Comparison of ENCODE assay signal across 8 cellular contexts in the genomic region with DNA sequence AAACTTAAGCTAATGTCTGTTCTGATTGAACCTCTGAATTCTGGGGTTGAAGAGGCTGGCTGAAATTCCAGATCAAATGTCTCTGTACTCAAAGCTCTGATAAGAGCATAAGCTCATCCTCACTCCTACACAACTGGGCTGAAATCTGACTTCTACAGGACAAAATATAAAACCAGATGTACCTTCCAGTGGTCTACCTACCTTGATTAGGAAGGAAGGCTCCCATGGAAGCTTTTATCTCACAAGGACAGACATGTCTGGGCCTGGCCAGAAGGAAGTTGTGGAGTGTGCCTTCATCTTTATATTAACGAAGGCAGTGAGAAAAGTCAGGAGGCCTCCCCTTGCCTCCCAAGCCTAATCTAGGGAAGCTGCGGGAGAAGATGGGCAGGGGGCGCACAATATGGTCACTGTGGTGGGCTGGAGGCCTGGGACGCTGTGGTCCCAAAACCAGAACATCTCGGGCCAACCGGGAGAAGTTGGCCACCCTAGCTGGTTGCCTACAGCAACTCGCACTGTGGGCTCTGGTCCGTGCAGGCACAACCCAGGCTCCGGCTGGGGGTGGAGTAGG. TPM values are rescaled to one million over a fixed set of nuclear protein-coding genes. Genes with fewer than 3 reads are reported as not detected.
DNase-seq lines count a peak whose midpoint lies in the region; ATAC-seq, FAIRE-seq and TF ChIP-seq lines count a peak whose summit lies in the region.

No MANE protein-coding gene starts in this region.

- H4K20me1 ChIP-seq in H9 (ENCODE audit: control insufficient read depth, insufficient read depth, insufficient read length), result no peaks in the 10 kb centered on the region

- H3K4me3 Mint-ChIP-seq in CD14-positive monocyte (peak overlapping the region; percentile 88 to 95), H9 (peak overlapping the region; percentile 93 to 97)

- ATAC-seq in right cardiac atrium, result no peak

- H3K18ac ChIP-seq in H9 (ENCODE audit: insufficient read length, low read depth, low read length), result no peak overlapping the region

- no peak overlapping the region for H3K14ac ChIP-seq in H9 (ENCODE audit: insufficient read depth, low read length)

- H2BK15ac ChIP-seq in H9 (ENCODE audit: low read depth, low read length), result no peak overlapping the region

- no peaks in the 10 kb centered on the region for H3K9me3 ChIP-seq in H9 (ENCODE audit: control insufficient read depth, low read depth, low read length)
- no peaks in the 10 kb centered on the region for H3K9me3 ChIP-seq in WERI-Rb-1 (ENCODE audit: severe bottlenecking)
- H3K9me3 ChIP-seq in right cardiac atrium (ENCODE audit: control insufficient read depth, low read length), result no peaks in the 10 kb centered on the region
- no peaks in the 10 kb centered on the region for H3K9me3 ChIP-seq in spleen

- TF ChIP-seq POLR2A in spleen (IDR thresholded peaks at IDR 0.05), result no peak

- no peak overlapping the region for H3K27ac ChIP-seq in H9 (ENCODE audit: insufficient read length, low read depth, low read length)
- H3K27ac ChIP-seq in WERI-Rb-1, result peak overlapping the region; percentile 83
- H3K27ac ChIP-seq in right cardiac atrium (ENCODE audit: low read length), result peak overlapping the region; percentile 88
- peak overlapping the region; percentile 94 to 100 (median 99) for H3K27ac ChIP-seq in spleen

- no CpG with 5 or more reads among the region's 9 CpGs for WGBS in H9 (ENCODE audit: extremely low coverage, insufficient read length, low lambda C conversion rate)
- WGBS in right cardiac atrium, result 4% methylated on average over 9 of the region's 9 CpGs
- 0 to 7% (median 2%) methylated on average over 3 to 9 of the region's 9 CpGs for WGBS in spleen, 5 donors

- H2BK20ac ChIP-seq in H9 (ENCODE audit: low read depth, low read length, poor library complexity, severe bottlenecking), result no peak overlapping the region

- H3K4me3 ChIP-seq in WERI-Rb-1 (ENCODE audit: low read depth, low read length) (peak overlapping the region; percentile 78), right cardiac atrium (ENCODE audit: low read length) (peak overlapping the region; percentile 59), spleen (peak overlapping the region; percentile 48 to 78 (median 59))

- peaks cover 0 to 4% (median 1%) of the 10 kb centered on the region in 3 donors for H3K27me3 Mint-ChIP-seq in CD14-positive monocyte (ENCODE audit: low read depth in 3 of 3)
- H3K27me3 Mint-ChIP-seq in H9 (ENCODE audit: low read depth), result peaks cover 10% of the 10 kb centered on the region

- H3K4ac ChIP-seq in H9 (ENCODE audit: low read depth, low read length), result no peak overlapping the region

- intact Hi-C loops in CD14-positive monocyte (cut with micrococcal nuclease), result loop anchor here in 1 of 2 donors (5.0 to 10.0 kb wide), 2 partner anchors 50 to 82 kb away; a partner anchor contains a TSS
- intact Hi-C loops in right cardiac atrium (cut with DNase I), result loop anchor here in 2 of 4 donors (5.0 to 10.0 kb wide), 2 partner anchors 82 to 130 kb away; a partner anchor contains a TSS
- intact Hi-C loops in spleen (cut with DNase I; ENCODE audit: low total_unique reads), result loop anchor here (5.0 to 10.0 kb wide), 2 partner anchors 82 to 130 kb away; a partner anchor contains a TSS

- peak overlapping the region; percentile 16 for H3K9ac ChIP-seq in H9 (ENCODE audit: extremely low read depth, insufficient read length, low read length)

- H2BK120ac ChIP-seq in H9 (ENCODE audit: low read depth, low read length, poor library complexity, severe bottlenecking), result no peak overlapping the region

- no peaks in the 10 kb centered on the region for H3K4me1 ChIP-seq in H9 (ENCODE audit: insufficient read depth, low read length)
- peaks cover 4% of the 10 kb centered on the region for H3K4me1 ChIP-seq in right cardiac atrium (ENCODE audit: control insufficient read depth, insufficient read depth, low read length)
- H3K4me1 ChIP-seq in spleen, result peaks cover 15 to 48% (median 29%) of the 10 kb centered on the region in 6 donors

- no peak overlapping the region for H3K23ac ChIP-seq in H9 (ENCODE audit: insufficient read length, low read depth, low read length)

- no peak overlapping the region for H2BK12ac ChIP-seq in H9 (ENCODE audit: insufficient read length, low read depth, low read length)

- no peak overlapping the region for H2AK5ac ChIP-seq in H9 (ENCODE audit: insufficient read length, low read length)

- H3K56ac ChIP-seq in H9 (ENCODE audit: insufficient read length, low read depth, low read length), result no peak overlapping the region

- H4K5ac ChIP-seq in H9 (ENCODE audit: insufficient read length, low read depth, low read length), result no peak overlapping the region

- TF ChIP-seq CTCF in CD14-positive monocyte (IDR thresholded peaks at IDR 0.05) (no peak), H9 (conservative IDR thresholded peaks at IDR 0.05) (no peak), WERI-Rb-1 (IDR thresholded peaks at IDR 0.05; ENCODE audit: low read depth, low read length) (no peak), spleen (IDR thresholded peaks at IDR 0.05 in 8 of 11, conservative IDR thresholded peaks at IDR 0.05 in 3 of 11) (no peak)

- no peak overlapping the region for H3T11ph ChIP-seq in H9 (ENCODE audit: low read length)

- no peaks in the 10 kb centered on the region for H3K79me1 ChIP-seq in H9 (ENCODE audit: insufficient read depth, low read depth, low read length, poor library complexity, severe bottlenecking)

- no peak overlapping the region for H2BK5ac ChIP-seq in H9 (ENCODE audit: insufficient read length, low read length)

- H3K27ac Mint-ChIP-seq in CD14-positive monocyte (peak overlapping the region; percentile 98 to 100 (median 99)), H9 (peak overlapping the region in 2 of 3 experiments; percentile 87 to 88; a peak in 3 of 7 replicates)

- H3K27me3 ChIP-seq in H9 (ENCODE audit: insufficient read depth, low read length) (no peaks in the 10 kb centered on the region), WERI-Rb-1 (ENCODE audit: insufficient read depth, low read depth, severe bottlenecking) (no peaks in the 10 kb centered on the region), right cardiac atrium (ENCODE audit: control insufficient read depth, insufficient read depth) (no peaks in the 10 kb centered on the region), spleen (replicated peaks in 1 of 7) (no peaks in the 10 kb centered on the region)

- H2AFZ ChIP-seq in H9 (ENCODE audit: low read length), result no peak overlapping the region

- no peak overlapping the region for H4K8ac ChIP-seq in H9 (replicated peaks; ENCODE audit: insufficient read length, low read depth, low read length)

- peak overlapping the region; percentile 67 for H3K4me2 ChIP-seq in H9 (ENCODE audit: insufficient read depth, insufficient read length, low read length)

- H3K4me1 Mint-ChIP-seq in CD14-positive monocyte (peaks cover 27% of the 10 kb centered on the region), H9 (peaks cover 12 to 22% of the 10 kb centered on the region in 2 experiments)

- H4K91ac ChIP-seq in H9 (ENCODE audit: insufficient read length, low read depth, low read length), result no peak overlapping the region

- H3K79me2 ChIP-seq in H9 (ENCODE audit: insufficient read depth, low read length), result no peaks in the 10 kb centered on the region

- H3K36me3 Mint-ChIP-seq in CD14-positive monocyte (peaks cover 15 to 25% of the 10 kb centered on the region in 2 donors), H9 (ENCODE audit: insufficient read depth in 1 of 3, low read depth in 3 of 3) (peaks cover 0 to 16% (median 2%) of the 10 kb centered on the region in 3 experiments; a peak in 5 of 7 replicates)

- FAIRE-seq in frontal cortex (lab: Jason Lieb, UNC), result no peak

- H3K9me3 Mint-ChIP-seq in CD14-positive monocyte, result no peaks in the 10 kb centered on the region
- H3K9me3 Mint-ChIP-seq in H9, result no peaks in the 10 kb centered on the region

- DNase-seq in CD14-positive monocyte (ENCODE audit: low spot score) (no peak), H9 (no peak), WERI-Rb-1 (no peak), right cardiac atrium (no peak), spleen (no peak), DMS79 treated with DMSO at 0.1 percent for 48 hours (lab: John Stamatoyannopoulos, UW) (no peak), frontal cortex (ENCODE audit: low spot score in 2 of 2) (no peak)
- DNase-seq in stimulated activated CD8-positive, alpha-beta memory T cell treated with anti-CD3 and anti-CD28 coated beads, Interleukin-4, amount 100 ng/mL, for 48 hours, result no peak

- no peaks in the 10 kb centered on the region for H3K23me2 ChIP-seq in H9 (ENCODE audit: insufficient read length, low read depth, low read length, poor library complexity, severe bottlenecking)

- H3K36me3 ChIP-seq in WERI-Rb-1 (peaks cover 2% of the 10 kb centered on the region; the same call in 1 of the 2 replicates), spleen (peaks cover 0 to 31% (median 0%) of the 10 kb centered on the region in 6 donors)

RNA-seq across cellular contexts. Expression of a gene that starts 55.6 kb away (rescaled TPM):
- polyA plus RNA-seq in CD14-positive monocyte (under 1 TPM; 0.31 to 0.56 TPM), right cardiac atrium (2.0 TPM), spleen (1 to 10 TPM; 1.8 to 2.8 (median 2.4) TPM)
- total RNA-seq in H9 (2021) (5.4 and 7.1 TPM in 2 replicates), right cardiac atrium (10 to 100 TPM in 1 of 4 donors, 1 to 10 TPM in 3; 4.6 to 11.2 (median 7.4) TPM), spleen (10 to 100 TPM in 5 of 7 donors, 1 to 10 TPM in 2; 7.6 to 44.8 (median 19.3) TPM), frontal cortex (60.7 TPM)
